8 cellular contexts compared by ENCODE assay signal in the genomic region with DNA sequence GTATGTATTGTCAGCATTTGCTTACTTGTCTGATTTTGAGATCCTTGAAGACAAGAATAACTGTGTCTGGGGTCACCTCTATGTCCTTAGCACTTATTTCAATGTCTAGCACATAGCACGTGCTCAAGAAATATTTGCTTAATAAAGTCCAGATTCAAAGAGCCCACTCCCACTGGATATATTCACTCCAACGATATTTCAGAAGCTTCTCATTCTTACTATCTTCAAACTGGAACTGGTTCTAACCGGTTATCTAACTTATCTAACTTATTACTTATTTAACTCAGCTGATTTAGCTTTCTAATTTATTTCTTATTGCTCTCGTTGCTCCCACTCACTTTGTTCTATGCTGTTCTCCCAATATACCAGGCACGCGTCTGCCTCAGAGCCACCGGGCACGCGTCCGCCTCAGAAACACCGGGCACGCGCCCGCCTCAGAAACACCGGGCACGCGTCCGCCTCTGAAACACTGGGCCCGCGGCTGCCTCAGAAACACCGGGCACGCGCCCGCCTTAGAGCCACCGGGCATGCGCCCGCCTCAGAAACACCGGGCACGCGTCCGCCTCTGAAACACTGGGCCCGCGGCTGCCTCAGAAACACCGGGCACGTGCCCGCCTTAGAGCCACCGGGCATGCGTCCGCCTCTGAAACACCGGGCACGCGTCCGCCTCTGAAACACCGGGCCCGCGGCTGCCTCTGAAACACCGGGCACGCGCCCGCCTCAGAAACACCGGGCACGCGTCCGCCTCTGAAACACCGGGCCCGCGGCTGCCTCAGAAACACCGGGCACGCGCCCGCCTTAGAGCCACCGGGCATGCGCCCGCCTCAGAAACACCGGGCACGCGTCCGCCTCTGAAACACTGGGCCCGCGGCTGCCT. TPM values are rescaled to one million over a fixed set of nuclear protein-coding genes. Genes with fewer than 3 reads are reported as not detected.
DNase-seq lines count a peak whose midpoint lies in the region; ATAC-seq and TF ChIP-seq lines count a peak whose summit lies in the region.
"Not testable (repeated sequence)": the region's sequence is repeated elsewhere in the genome, so short reads cannot be mapped to it uniquely, and the experiment has no call there.

No MANE protein-coding gene starts in this region.

- H3K4me3 Mint-ChIP-seq in CD4-positive, alpha-beta memory T cell = peak overlapping the region; percentile 77 to 91 (median 87)
- H3K4me3 Mint-ChIP-seq in activated CD4-positive, alpha-beta T cell treated with anti-CD3 and anti-CD28 coated beads, Interleukin-2, amount 10 ng/mL, durations not matched to agents 7 days and 5 days = peak overlapping the region; percentile 79
- peak overlapping the region; percentile 73 for H3K4me3 Mint-ChIP-seq in MCF 10A (ENCODE audit: unreplicated experiment)

- H2BK15ac ChIP-seq in IMR-90 (ENCODE audit: low read depth, low read length) = not testable (repeated sequence)

- TF ChIP-seq POLR2A in IMR-90 (IDR thresholded peaks at IDR 0.05; ENCODE audit: low read depth, low read length) = not testable (repeated sequence)

- not testable (repeated sequence) for H3K56ac ChIP-seq in IMR-90 (ENCODE audit: extremely low read depth, insufficient read depth, low read length)

- ATAC-seq in IMR-90 (ENCODE audit: low read depth) (0 out of 2 replicates have a peak, but pooled peaks have one; percentile 32), left ventricle myocardium superior (peak; percentile 75)

- H4K91ac ChIP-seq in IMR-90 (ENCODE audit: insufficient read depth, low read depth, low read length) = not testable (repeated sequence)

- not testable (repeated sequence) for H4K20me1 ChIP-seq in IMR-90 (ENCODE audit: insufficient read depth, low read length); OCI-LY1 (ENCODE audit: insufficient read depth, low read length)

- not testable (repeated sequence) for H3K23ac ChIP-seq in IMR-90 (ENCODE audit: low read depth, low read length)

- H3K4me2 ChIP-seq in IMR-90 (ENCODE audit: low read depth, low read length) = peak overlapping the region; percentile 39; the same call in 1 of the 2 replicates
- peak overlapping the region; percentile 94 for H3K4me2 ChIP-seq in OCI-LY1 (ENCODE audit: low read length)

- not testable (repeated sequence) for H3F3A ChIP-seq in OCI-LY1 (ENCODE audit: insufficient read depth, low read length)

- intact Hi-C loops in CD4-positive, alpha-beta memory T cell (cut with micrococcal nuclease) = loop anchor here (2.0 kb wide), 1 partner anchor 184 kb away; a partner anchor contains a TSS
- intact Hi-C loops in IMR-90 (cut with micrococcal nuclease) = loop anchor here (5.0 kb wide), 1 partner anchor 184 kb away; a partner anchor contains a TSS
- intact Hi-C loops in MCF 10A (cut with micrococcal nuclease) = loop anchor here (5.0 kb wide), 1 partner anchor 184 kb away; a partner anchor contains a TSS
- intact Hi-C loops in left ventricle myocardium superior (cut with micrococcal nuclease) = not testable (repeated sequence)

- in situ Hi-C loops in IMR-90 (cut with MboI; ENCODE audit: low sequenced_read_pairs) = not testable (repeated sequence)

- H3K79me1 ChIP-seq in IMR-90 (ENCODE audit: low read depth in 1 of 2, low read length in 2 of 2) = not testable (repeated sequence)

- not testable (repeated sequence) for H3K27me3 ChIP-seq in CD4-positive, alpha-beta memory T cell (ENCODE audit: insufficient read depth, low read length); IMR-90 (ENCODE audit: control insufficient read depth, insufficient read depth, low read length); OCI-LY1 (ENCODE audit: insufficient read depth, low read length)

- H2BK5ac ChIP-seq in IMR-90 (ENCODE audit: low read depth, low read length, poor library complexity, severe bottlenecking) = not testable (repeated sequence)

- H3K27ac Mint-ChIP-seq in CD4-positive, alpha-beta memory T cell = peak overlapping the region; percentile 19 to 92 (median 52)
- not testable (repeated sequence) for H3K27ac Mint-ChIP-seq in activated CD4-positive, alpha-beta T cell treated with anti-CD3 and anti-CD28 coated beads, Interleukin-2, amount 10 ng/mL, durations not matched to agents 7 days and 5 days
- H3K27ac Mint-ChIP-seq in MCF 10A (ENCODE audit: low read depth, unreplicated experiment) = peak overlapping the region; percentile 55

- not testable (repeated sequence) for H2AK9ac ChIP-seq in IMR-90 (replicated peaks; ENCODE audit: low read depth, low read length, poor library complexity)

- not testable (repeated sequence) for H3K4ac ChIP-seq in IMR-90 (ENCODE audit: low read depth, low read length)

- peak; percentile 57 to 67 (median 64) for DNase-seq in CD4-positive, alpha-beta memory T cell
- DNase-seq in IMR-90 = peak; percentile 42
- DNase-seq in activated CD4-positive, alpha-beta T cell treated with anti-CD3 and anti-CD28 coated beads, Interleukin-2, amount 10 ng/mL, durations not matched to agents 7 days and 5 days = peak; percentile 26
- DNase-seq in MCF 10A (ENCODE audit: unreplicated experiment) = peak; percentile 29
- DNase-seq in left ventricle myocardium superior = peak; percentile 81
- DNase-seq in nucleus accumbens (lab: John Stamatoyannopoulos, UW) = peak in 38 of 56 donors; percentile 2 to 82 (median 30)
- peak; percentile 53 for DNase-seq in stimulated activated CD8-positive, alpha-beta memory T cell treated with anti-CD3 and anti-CD28 coated beads, Interleukin-4, amount 100 ng/mL, for 48 hours

- not testable (repeated sequence) for H3K4me1 ChIP-seq in CD4-positive, alpha-beta memory T cell (ENCODE audit: insufficient read depth, low read length); IMR-90 (ENCODE audit: control insufficient read depth, insufficient read depth, low read length); OCI-LY1 (ENCODE audit: insufficient read depth, low read length, severe bottlenecking)

- not testable (repeated sequence) for H3K9me3 Mint-ChIP-seq in CD4-positive, alpha-beta memory T cell; activated CD4-positive, alpha-beta T cell treated with anti-CD3 and anti-CD28 coated beads, Interleukin-2, amount 10 ng/mL, durations not matched to agents 7 days and 5 days; MCF 10A (ENCODE audit: unreplicated experiment)

- POLR2A ChIA-PET in CD4-positive, alpha-beta memory T cell (lab: Charles Lee; ENCODE audit: partially characterized antibody) = interaction anchor here (0.9 kb wide), 1 partner anchor 59 kb away, joined by 4 read pairs; a partner anchor contains a TSS
- POLR2A ChIA-PET in IMR-90 (lab: Charles Lee; ENCODE audit: unreplicated experiment); activated CD4-positive, alpha-beta T cell treated with anti-CD3 and anti-CD28 coated beads, Interleukin-2, amount 10 ng/mL, durations not matched to agents 7 days and 5 days (lab: Charles Lee): not testable (repeated sequence)
- POLR2A ChIA-PET in MCF 10A (lab: Yijun Ruan, JAX) = interaction anchor here (0.6 kb wide), 2 partner anchors 48 to 192 kb away, joined by 3 to 4 read pairs; no protein-coding TSS in a partner anchor

- not testable (repeated sequence) for H4K5ac ChIP-seq in IMR-90 (ENCODE audit: low read depth, low read length)

- H3K18ac ChIP-seq in IMR-90 (ENCODE audit: low read depth, low read length) = not testable (repeated sequence)

- H3K27ac ChIP-seq in CD4-positive, alpha-beta memory T cell (ENCODE audit: low read depth, low read length) = peak overlapping the region; percentile 18
- not testable (repeated sequence) for H3K27ac ChIP-seq in IMR-90 (ENCODE audit: insufficient read depth, low read length); OCI-LY1 (ENCODE audit: low read depth, low read length, poor library complexity, severe bottlenecking)

- CTCF ChIA-PET in CD4-positive, alpha-beta memory T cell (lab: Charles Lee; ENCODE audit: partially characterized antibody); MCF 10A (lab: Yijun Ruan, JAX): not testable (repeated sequence)
- CTCF ChIA-PET in IMR-90 (lab: Yijun Ruan, JAX) = interaction anchor here (0.7 kb wide), 1 partner anchor 240 kb away, joined by 3 read pairs; no protein-coding TSS in a partner anchor
- CTCF ChIA-PET in activated CD4-positive, alpha-beta T cell treated with anti-CD3 and anti-CD28 coated beads, Interleukin-2, amount 10 ng/mL, durations not matched to agents 7 days and 5 days (lab: Charles Lee) = interaction anchor here (0.5 kb wide), 1 partner anchor 160 kb away, joined by 3 read pairs; no protein-coding TSS in a partner anchor

- H3K79me2 ChIP-seq in OCI-LY1 (ENCODE audit: insufficient read depth, low read length) = not testable (repeated sequence)

- H3K9me2 ChIP-seq in OCI-LY1 (ENCODE audit: low read depth, low read length) = not testable (repeated sequence)

- 24% methylated on average over 4 of the region's 70 CpGs; no CpG with 5 or more reads in 1 of the 2 experiments for WGBS in IMR-90 (ENCODE audit: extremely low coverage in 2 of 2, insufficient read length in 1 of 2), 2 experiments

- not testable (repeated sequence) for H3K9me1 ChIP-seq in IMR-90 (ENCODE audit: insufficient read depth, low read length)

- not testable (repeated sequence) for H4K8ac ChIP-seq in IMR-90 (ENCODE audit: low read depth in 2 of 2, low read length in 2 of 2)

- H3K14ac ChIP-seq in IMR-90 (replicated peaks; ENCODE audit: low read depth, low read length) = not testable (repeated sequence)

- not testable (repeated sequence) for H2AK5ac ChIP-seq in IMR-90 (ENCODE audit: low read depth, low read length)

- H3K4me3 ChIP-seq in CD4-positive, alpha-beta memory T cell (ENCODE audit: low read length in 2 of 2) = peak overlapping the region in 1 of 2 donors; percentile 9
- H3K4me3 ChIP-seq in IMR-90 (ENCODE audit: insufficient read depth, low read depth, low read length) = peak overlapping the region; percentile 48
- H3K4me3 ChIP-seq in OCI-LY1 (ENCODE audit: low read depth, low read length, poor library complexity, severe bottlenecking) = peak overlapping the region; percentile 67

- not testable (repeated sequence) for H3K9me3 ChIP-seq in CD4-positive, alpha-beta memory T cell (ENCODE audit: control insufficient read depth in 1 of 2, low read length in 2 of 2); IMR-90 (ENCODE audit: control insufficient read depth, insufficient read depth, low read length); OCI-LY1 (ENCODE audit: low read length)

- not testable (repeated sequence) for H3K36me3 Mint-ChIP-seq in CD4-positive, alpha-beta memory T cell; activated CD4-positive, alpha-beta T cell treated with anti-CD3 and anti-CD28 coated beads, Interleukin-2, amount 10 ng/mL, durations not matched to agents 7 days and 5 days (ENCODE audit: low read depth); MCF 10A (ENCODE audit: insufficient read depth, unreplicated experiment)

- not testable (repeated sequence) for TF ChIP-seq RAD21 in IMR-90 (IDR thresholded peaks at IDR 0.05; ENCODE audit: low read length)

- not testable (repeated sequence) for H2BK20ac ChIP-seq in IMR-90 (ENCODE audit: low read depth, low read length)

- not testable (repeated sequence) for TF ChIP-seq CTCF in IMR-90 (conservative IDR thresholded peaks at IDR 0.05; ENCODE audit: low read depth, low read length); OCI-LY1 (IDR thresholded peaks at IDR 0.05; ENCODE audit: low read length); MCF 10A (IDR thresholded peaks at IDR 0.05; ENCODE audit: unreplicated experiment)

- H2BK120ac ChIP-seq in IMR-90 (ENCODE audit: low read depth, low read length) = not testable (repeated sequence)

- BruUV-seq in IMR-90 (replicated peaks; lab: Mats Ljungman, UMichigan); MCF 10A (replicated peaks; lab: Mats Ljungman, UMichigan): not testable (repeated sequence)

- peaks cover 8 to 25% (median 17%) of the 10 kb centered on the region in 4 donors for H3K4me1 Mint-ChIP-seq in CD4-positive, alpha-beta memory T cell
- H3K4me1 Mint-ChIP-seq in activated CD4-positive, alpha-beta T cell treated with anti-CD3 and anti-CD28 coated beads, Interleukin-2, amount 10 ng/mL, durations not matched to agents 7 days and 5 days = peaks cover 13% of the 10 kb centered on the region
- not testable (repeated sequence) for H3K4me1 Mint-ChIP-seq in MCF 10A (ENCODE audit: insufficient read depth, unreplicated experiment)

- dilution Hi-C loops in IMR-90 (cut with HindIII; ENCODE audit: low sequenced_read_pairs, unreplicated experiment) = not testable (repeated sequence)

- H3K36me3 ChIP-seq in CD4-positive, alpha-beta memory T cell (ENCODE audit: insufficient read depth, low read length); IMR-90 (ENCODE audit: control insufficient read depth, insufficient read depth, low read length); OCI-LY1 (ENCODE audit: insufficient read depth, low read length): not testable (repeated sequence)

- peaks cover 0 to 11% of the 10 kb centered on the region in 2 donors for H3K27me3 Mint-ChIP-seq in CD4-positive, alpha-beta memory T cell
- H3K27me3 Mint-ChIP-seq in activated CD4-positive, alpha-beta T cell treated with anti-CD3 and anti-CD28 coated beads, Interleukin-2, amount 10 ng/mL, durations not matched to agents 7 days and 5 days = peaks cover 25% of the 10 kb centered on the region
- H3K27me3 Mint-ChIP-seq in MCF 10A (ENCODE audit: insufficient read depth, unreplicated experiment) = not testable (repeated sequence)

- not testable (repeated sequence) for H3K9ac ChIP-seq in IMR-90 (ENCODE audit: low read depth, low read length); OCI-LY1 (ENCODE audit: low read length)

- H2AFZ ChIP-seq in IMR-90 (replicated peaks; ENCODE audit: low read length, poor library complexity) = peak overlapping the region; percentile 60
- not testable (repeated sequence) for H2AFZ ChIP-seq in OCI-LY1 (ENCODE audit: low read length)

RNA-seq across cellular contexts. Expression of a gene that starts 59.1 kb away (rescaled TPM):
- 10 to 100 TPM; 54.2 to 57.0 TPM for total RNA-seq in CD4-positive, alpha-beta memory T cell
- polyA plus RNA-seq in CD4-positive, alpha-beta memory T cell = 10 to 100 TPM; 19.8 to 33.0 TPM
- total RNA-seq in IMR-90 (2012; rRNA removed) (18.3 and 24.2 TPM in 2 replicates), MCF 10A (2022) (116 and 123 TPM in 2 replicates), left ventricle myocardium superior (20.6 TPM)
- polyA plus RNA-seq in IMR-90 (2012; rRNA removed) = 16.6 and 25.3 TPM in 2 replicates
- polyA plus RNA-seq in IMR-90 (2012; cell fraction: cytosol; rRNA removed) = 4.5 and 4.9 TPM in 2 replicates
- 10.1 and 62.2 TPM in 2 replicates for polyA plus RNA-seq in IMR-90 (2012; cell fraction: nucleus; rRNA removed; ENCODE audit: low replicate concordance)
- total RNA-seq in activated CD4-positive, alpha-beta T cell treated with anti-CD3 and anti-CD28 coated beads, Interleukin-2, amount 10 ng/mL, durations not matched to agents 7 days and 5 days = 10 to 100 TPM; 26.5 to 28.6 TPM

Comparison
In these comparisons a context has a peak if more than half of its experiments do, and no peak if none do; other contexts are left out.
1. DNase-seq: peak in every context shown above with its lines; median percentile 81 in left ventricle myocardium superior; 64 in CD4-positive, alpha-beta memory T cell; 53 in stimulated activated CD8-positive, alpha-beta memory T cell treated with anti-CD3 and anti-CD28 coated beads, Interleukin-4, amount 100 ng/mL, for 48 hours; 42 in IMR-90; 30 in nucleus accumbens; 29 in MCF 10A; 26 in activated CD4-positive, alpha-beta T cell treated with anti-CD3 and anti-CD28 coated beads, Interleukin-2, amount 10 ng/mL, durations not matched to agents 7 days and 5 days.